In genomic region chr20:23361108-23361650, GRCh38 we compare ENCODE assay signal across 8 cellular contexts. TPM values are rescaled to one million over a fixed set of nuclear protein-coding genes. Genes with fewer than 3 reads are reported as not detected.
A peak's percentile ranks its signal among the peaks of the same experiment; 100 is the strongest.
DNase-seq lines count a peak whose midpoint lies in the region; ATAC-seq, FAIRE-seq and TF ChIP-seq lines count a peak whose summit lies in the region.

No MANE protein-coding gene starts in this region.

- peaks cover 6% of the 10 kb centered on the region for H3K36me3 Mint-ChIP-seq in astrocyte (ENCODE audit: low read depth, unreplicated experiment)
- H3K36me3 Mint-ChIP-seq in stimulated activated naive B cell treated with anti-CD40 and anti-IgM and Interleukin-4, amounts not matched to agents 10 μg/mL and 1 μg/mL and 100 μg/mL, for 72 hours: peaks cover 17 to 22% of the 10 kb centered on the region in 2 donors

- peak overlapping the region; percentile 86 for H3K4me3 Mint-ChIP-seq in astrocyte (ENCODE audit: unreplicated experiment)
- H3K4me3 Mint-ChIP-seq in stimulated activated naive B cell treated with anti-CD40 and anti-IgM and Interleukin-4, amounts not matched to agents 10 μg/mL and 1 μg/mL and 100 μg/mL, for 72 hours: peak overlapping the region; percentile 82 to 95

- no peaks in the 10 kb centered on the region for H3K27me3 Mint-ChIP-seq in astrocyte (ENCODE audit: low read depth, unreplicated experiment)
- H3K27me3 Mint-ChIP-seq in stimulated activated naive B cell treated with anti-CD40 and anti-IgM and Interleukin-4, amounts not matched to agents 10 μg/mL and 1 μg/mL and 100 μg/mL, for 72 hours: no peaks in the 10 kb centered on the region

- H3K9me3 ChIP-seq in BLaER1 (no peaks in the 10 kb centered on the region), astrocyte (ENCODE audit: insufficient read depth, low read depth, low read length) (no peaks in the 10 kb centered on the region), keratinocyte (ENCODE audit: control insufficient read depth, low read depth, low read length) (no peaks in the 10 kb centered on the region)

- H3K4me3 ChIP-seq in BLaER1 (peak overlapping the region; percentile 96), astrocyte (ENCODE audit: insufficient read depth, low read depth, low read length) (peak overlapping the region; percentile 62), keratinocyte (ENCODE audit: control insufficient read depth in 2 of 3, extremely low read depth in 1 of 3, insufficient read depth in 2 of 3, low read depth in 1 of 3, low read length in 3 of 3) (peak overlapping the region; percentile 76 to 83 (median 78))

- dilution Hi-C loops in keratinocyte (cut with MboI; ENCODE audit: extremely low pct_ligation_motif_present, low sequenced_read_pairs): no loop called here

- H3K36me3 ChIP-seq in BLaER1 (peaks cover 22% of the 10 kb centered on the region), astrocyte (ENCODE audit: insufficient read depth, low read length) (peaks cover 9% of the 10 kb centered on the region), keratinocyte (ENCODE audit: control insufficient read depth in 2 of 2, extremely low read depth in 1 of 2, insufficient read depth in 2 of 2, low read length in 2 of 2) (peaks cover 4 to 14% of the 10 kb centered on the region in 2 experiments)

- H3K4me2 ChIP-seq in BLaER1 (peak overlapping the region; percentile 87), astrocyte (ENCODE audit: low read length) (peak overlapping the region; percentile 85), keratinocyte (ENCODE audit: control insufficient read depth, extremely low read depth, insufficient read depth, low read depth, low read length) (peak overlapping the region; percentile 87)

- no peak for ATAC-seq in stimulated activated naive B cell treated with anti-CD40 and anti-IgM and Interleukin-4, amounts not matched to agents 10 μg/mL and 1 μg/mL and 100 μg/mL, for 72 hours (replicated peaks)
- ATAC-seq in HG03159 (IDR thresholded peaks at IDR 0.05; ENCODE audit: unreplicated experiment): no peak

- TF ChIP-seq CTCF in astrocyte (IDR thresholded peaks at IDR 0.05; ENCODE audit: insufficient read depth, low read depth, low read length) (no peak), keratinocyte (optimal IDR thresholded peaks at IDR 0.05 in 1 of 3, IDR thresholded peaks at IDR 0.05 in 1 of 3, conservative IDR thresholded peaks at IDR 0.05 in 1 of 3; ENCODE audit: extremely low read depth in 1 of 3, insufficient read depth in 2 of 3, low read length in 3 of 3) (no peak)

- H3K4me1 Mint-ChIP-seq in astrocyte (ENCODE audit: low read depth, unreplicated experiment): peaks cover 21% of the 10 kb centered on the region
- H3K4me1 Mint-ChIP-seq in stimulated activated naive B cell treated with anti-CD40 and anti-IgM and Interleukin-4, amounts not matched to agents 10 μg/mL and 1 μg/mL and 100 μg/mL, for 72 hours: peaks cover 27 to 50% of the 10 kb centered on the region in 2 donors

- H3K9me1 ChIP-seq in keratinocyte (ENCODE audit: control insufficient read depth, extremely low read depth, insufficient read depth, low read length): no peaks in the 10 kb centered on the region

- peak; percentile 45 for DNase-seq in HuH-7.5 (ENCODE audit: low spot score)
- no peak for DNase-seq in astrocyte (ENCODE audit: low read depth)
- no peak for DNase-seq in keratinocyte (ENCODE audit: low read depth, low spot score)
- DNase-seq in stimulated activated naive B cell treated with anti-CD40 and anti-IgM and Interleukin-4, amounts not matched to agents 10 μg/mL and 1 μg/mL and 100 μg/mL, for 72 hours: no peak
- DNase-seq in NCI-H187 (lab: John Stamatoyannopoulos, UW): no peak
- DNase-seq in effector CD4-positive, alpha-beta T cell: no peak

- peak overlapping the region; percentile 92 for H3K27ac ChIP-seq in BLaER1
- peak overlapping the region; percentile 92 for H3K27ac ChIP-seq in astrocyte (ENCODE audit: low read depth, low read length)
- H3K27ac ChIP-seq in keratinocyte (ENCODE audit: control insufficient read depth, insufficient read depth, low read length): peak overlapping the region; percentile 84

- H3K79me2 ChIP-seq in astrocyte (ENCODE audit: insufficient read depth, low read length) (peaks cover 42% of the 10 kb centered on the region), keratinocyte (ENCODE audit: control insufficient read depth, insufficient read depth, low read length) (peaks cover 39% of the 10 kb centered on the region)

- peak overlapping the region; percentile 94 for H3K9ac ChIP-seq in BLaER1
- H3K9ac ChIP-seq in astrocyte (ENCODE audit: low read length): peak overlapping the region; percentile 84
- H3K9ac ChIP-seq in keratinocyte (ENCODE audit: control insufficient read depth, extremely low read depth, insufficient read depth, low read length): peak overlapping the region; percentile 96

- peak overlapping the region; percentile 99 for H3K27ac Mint-ChIP-seq in astrocyte (ENCODE audit: unreplicated experiment)
- H3K27ac Mint-ChIP-seq in stimulated activated naive B cell treated with anti-CD40 and anti-IgM and Interleukin-4, amounts not matched to agents 10 μg/mL and 1 μg/mL and 100 μg/mL, for 72 hours: peak overlapping the region; percentile 93

- H3K4me1 ChIP-seq in BLaER1 (peaks cover 60% of the 10 kb centered on the region), astrocyte (ENCODE audit: insufficient read depth, low read length) (peaks cover 29% of the 10 kb centered on the region), keratinocyte (ENCODE audit: control insufficient read depth, extremely low read depth, insufficient read depth, low read length) (peaks cover 26% of the 10 kb centered on the region)

- H3K9me3 Mint-ChIP-seq in astrocyte (ENCODE audit: unreplicated experiment): no peaks in the 10 kb centered on the region
- peaks cover 0 to 2% of the 10 kb centered on the region in 2 donors for H3K9me3 Mint-ChIP-seq in stimulated activated naive B cell treated with anti-CD40 and anti-IgM and Interleukin-4, amounts not matched to agents 10 μg/mL and 1 μg/mL and 100 μg/mL, for 72 hours

- no peak for FAIRE-seq in astrocyte (lab: Jason Lieb, UNC)
- FAIRE-seq in keratinocyte (lab: Jason Lieb, UNC): no peak

- H3K27me3 ChIP-seq in BLaER1 (no peaks in the 10 kb centered on the region), astrocyte (ENCODE audit: insufficient read depth, low read length) (no peaks in the 10 kb centered on the region), keratinocyte (ENCODE audit: control insufficient read depth, extremely low read depth, insufficient read depth, low read length) (no peaks in the 10 kb centered on the region)

- H2AFZ ChIP-seq in astrocyte (ENCODE audit: low read depth, low read length): peak overlapping the region; percentile 74
- peak overlapping the region; percentile 86 for H2AFZ ChIP-seq in keratinocyte (ENCODE audit: control insufficient read depth, low read length)

- H4K20me1 ChIP-seq in BLaER1 (peaks cover 44% of the 10 kb centered on the region), astrocyte (ENCODE audit: insufficient read depth, low read length) (peaks cover 36% of the 10 kb centered on the region), keratinocyte (ENCODE audit: control insufficient read depth, extremely low read depth, insufficient read depth, low read length) (peaks cover 5% of the 10 kb centered on the region)

RNA-seq across cellular contexts. Expression of gene GZF1, which starts 0.8 kb away (rescaled TPM):
- total RNA-seq in astrocyte: 12.2 and 16.3 TPM in 2 replicates
- polyA plus RNA-seq in keratinocyte: 9.8 to 12.4 TPM (median 11.7 TPM) in 3 replicates
- polyA plus RNA-seq in keratinocyte (2011; ENCODE audit: low read depth): 8.0 TPM
- 11.5 and 13.0 TPM in 2 replicates for polyA plus RNA-seq in keratinocyte (2011; cell fraction: cytosol; rRNA removed)
- 19.2 and 21.6 TPM in 2 replicates for polyA plus RNA-seq in keratinocyte (2011; cell fraction: nucleus; rRNA removed)
- polyA plus RNA-seq in keratinocyte (2012; ENCODE audit: low replicate concordance): 8.0 and 9.3 TPM in 2 replicates
- 12.6 to 42.5 TPM (median 27.9 TPM) in 3 replicates for polyA minus RNA-seq in keratinocyte
- polyA minus RNA-seq in keratinocyte (2011; cell fraction: cytosol; rRNA and poly(A)+ RNA removed): 21.5 TPM
- polyA minus RNA-seq in keratinocyte (2011; cell fraction: nucleus; rRNA and poly(A)+ RNA removed): 12.1 and 22.9 TPM in 2 replicates

RNA-seq across cellular contexts. Expression of gene NXT1, which starts 10.6 kb away (rescaled TPM):
- 17.9 and 19.3 TPM in 2 replicates for total RNA-seq in astrocyte
- polyA plus RNA-seq in keratinocyte: 22.1 to 30.6 TPM (median 25.8 TPM) in 3 replicates
- polyA plus RNA-seq in keratinocyte (2011; ENCODE audit: low read depth): 4.1 TPM
- 23.1 and 24.4 TPM in 2 replicates for polyA plus RNA-seq in keratinocyte (2011; cell fraction: cytosol; rRNA removed)
- 10.9 and 11.7 TPM in 2 replicates for polyA plus RNA-seq in keratinocyte (2011; cell fraction: nucleus; rRNA removed)
- 23.3 and 23.5 TPM in 2 replicates for polyA plus RNA-seq in keratinocyte (2012; ENCODE audit: low replicate concordance)
- 12.6 to 13.8 TPM (median 13.7 TPM) in 3 replicates for polyA minus RNA-seq in keratinocyte
- 15.7 TPM for polyA minus RNA-seq in keratinocyte (2011; cell fraction: cytosol; rRNA and poly(A)+ RNA removed)
- polyA minus RNA-seq in keratinocyte (2011; cell fraction: nucleus; rRNA and poly(A)+ RNA removed): 2.8 and 2.9 TPM in 2 replicates
